1 cellular context compared by ENCODE assay signal in genomic region chr2:216477283-216478035, GRCh38.
TF ChIP-seq lines count a peak whose summit lies in the region.

No MANE protein-coding gene starts in this region.

TF ChIP-seq in SK-N-SH treated with all-trans-retinoic acid at 6 μM for 48 hours, 23 proteins besides CTCF, POLR2A, EP300 and RAD21 (continued from another document):
- TF ChIP-seq TSHZ2 (CRISPR knock-in tag; IDR thresholded peaks at IDR 0.05) (no peak), TCF4 (CRISPR knock-in tag; IDR thresholded peaks at IDR 0.05; ENCODE audit: borderline replicate concordance) (no peak), RARB (CRISPR knock-in tag; IDR thresholded peaks at IDR 0.05) (no peak), ZNF565 (CRISPR knock-in tag; conservative IDR thresholded peaks at IDR 0.05; ENCODE audit: low read depth) (no peak), ZFP3 (CRISPR knock-in tag; IDR thresholded peaks at IDR 0.05) (no peak), SNAI2 (CRISPR knock-in tag; IDR thresholded peaks at IDR 0.05) (no peak), ZFP30 (CRISPR knock-in tag; IDR thresholded peaks at IDR 0.05) (no peak), ESRRG (CRISPR knock-in tag; IDR thresholded peaks at IDR 0.05) (no peak), CREB5 (CRISPR knock-in tag; IDR thresholded peaks at IDR 0.05; ENCODE audit: low read depth) (no peak), TOX (CRISPR knock-in tag; IDR thresholded peaks at IDR 0.05; ENCODE audit: borderline replicate concordance) (no peak), ISL1 (CRISPR knock-in tag; IDR thresholded peaks at IDR 0.05) (no peak)
